In genomic region chr10:49179699-49180511, GRCh38 we compare ENCODE assay signal across 18 cellular contexts. TPM values are rescaled to one million over a fixed set of nuclear protein-coding genes. Genes with fewer than 3 reads are reported as not detected.
A peak's percentile ranks its signal among the peaks of the same experiment; 100 is the strongest.
DNase-seq lines count a peak whose midpoint lies in the region; ATAC-seq, FAIRE-seq and TF ChIP-seq lines count a peak whose summit lies in the region.
"Had no signal": no experiment of that assay in that cellular context is flagged by ENCODE, and none has a peak within 500 bp of the region (broad histone marks: within the 10 kb centered on the region; RNA-seq: fewer than 3 reads in every experiment).

No MANE protein-coding gene starts in this region.

- peaks cover 94% of the 10 kb centered on the region for H3K4me1 Mint-ChIP-seq in stimulated activated effector memory CD8-positive, alpha-beta T cell treated with anti-CD3 and anti-CD28 coated beads, Interleukin-12 subunit alpha, Interleukin-12 subunit beta, amount 100 ng/mL, for 72 hours

- CTCF ChIA-PET in GM12878 (lab: Yijun Ruan, JAX), result interaction anchor here (0.7 to 2.4 kb wide), 4 partner anchors 13 to 522 kb away, joined by 3 to 5 read pairs (median 4); no protein-coding TSS in a partner anchor

- TF ChIP-seq EP300 in GM12878 (IDR thresholded peaks at IDR 0.05; ENCODE audit: borderline replicate concordance in 1 of 2, control insufficient read depth in 1 of 2, low read depth in 2 of 2, low read length in 2 of 2), result no peak

- peak overlapping the region; percentile 62 for H3K4me2 ChIP-seq in GM12878 (ENCODE audit: control insufficient read depth, insufficient read depth)

- POLR2A ChIA-PET in GM12878 (lab: Charles Lee), result interaction anchor here (3.6 kb wide), 1 partner anchor 10 kb away, joined by 38 read pairs; the partner anchor contains the start of gene TMEM273

- peak; percentile 41 for FAIRE-seq in GM12878 (lab: Jason Lieb, UNC)

- intact Hi-C loops in GM12878 (cut with micrococcal nuclease; ENCODE audit: unreplicated experiment), result loop anchor here (5.0 to 10.0 kb wide), 3 partner anchors 128 to 495 kb away; partner anchors contain the start of gene WDFY4

- H3K9ac ChIP-seq in GM12878 (ENCODE audit: control insufficient read depth, insufficient read depth, low read length), result 0 out of 2 replicates have a peak overlapping the region, but pooled peaks have one; percentile 9

- no TSS peak for BruUV-seq in GM12878 (replicated peaks; lab: Mats Ljungman, UMichigan)

- TF ChIP-seq RAD21 in GM12878 (IDR thresholded peaks at IDR 0.05; ENCODE audit: insufficient read depth, low read depth, low read length), result no peak

- no peak overlapping the region for H3K4me3 ChIP-seq in GM12878
- H3K4me3 ChIP-seq: upper lobe of right lung had no signal

- peak overlapping the region; percentile 26 to 33 for H3K27ac Mint-ChIP-seq in activated naive CD4-positive, alpha-beta T cell treated with anti-CD3 and anti-CD28 coated beads, Interleukin-2, amount 50 U/mL, for 72 hours
- H3K27ac Mint-ChIP-seq in stimulated activated effector memory CD8-positive, alpha-beta T cell treated with anti-CD3 and anti-CD28 coated beads, Interleukin-12 subunit alpha, Interleukin-12 subunit beta, amount 100 ng/mL, for 72 hours, result peak overlapping the region; percentile 98
- H3K27ac Mint-ChIP-seq: progenitor cell of endocrine pancreas had no signal

- peak overlapping the region; percentile 55 for H2AFZ ChIP-seq in GM12878 (ENCODE audit: control insufficient read depth, low read depth, low read length)

- H4K20me1 ChIP-seq in GM12878 (ENCODE audit: control insufficient read depth, insufficient read depth), result no peaks in the 10 kb centered on the region

- H3K27me3 ChIP-seq in GM12878 (replicated peaks in 1 of 2; ENCODE audit: control insufficient read depth in 2 of 2, insufficient read depth in 2 of 2, low read length in 1 of 2), result no peaks in the 10 kb centered on the region
- H3K27me3 ChIP-seq: upper lobe of right lung had no signal

- H3K4me1 ChIP-seq in GM12878 (ENCODE audit: control insufficient read depth, insufficient read depth, low read length), result peaks cover 56% of the 10 kb centered on the region

- no peaks in the 10 kb centered on the region; a peak in 1 of 4 replicates for H3K36me3 ChIP-seq in GM12878 (ENCODE audit: control insufficient read depth in 2 of 2, insufficient read depth in 2 of 2, low read length in 1 of 2)
- H3K36me3 ChIP-seq: upper lobe of right lung had no signal

- TF ChIP-seq CTCF in GM12878 (IDR thresholded peaks at IDR 0.05 in 2 of 3, conservative IDR thresholded peaks at IDR 0.05 in 1 of 3; ENCODE audit: control insufficient read depth in 2 of 3, extremely low read depth in 1 of 3, insufficient read depth in 1 of 3, low read depth in 3 of 3, low read length in 3 of 3), result no peak

- no peak for DNase-seq in activated naive CD4-positive, alpha-beta T cell treated with anti-CD3 and anti-CD28 coated beads, Interleukin-2, amount 50 U/mL, for 72 hours (ENCODE audit: low spot score in 2 of 2)
- DNase-seq in activated naive CD4-positive, alpha-beta T cell (lab: John Stamatoyannopoulos, UW), result no peak
- DNase-seq in GM12878 (ENCODE audit: low read depth, low spot score), result no peak
- peak in 1 of 2 donors; percentile 76 for DNase-seq in stimulated activated effector memory CD8-positive, alpha-beta T cell treated with anti-CD3 and anti-CD28 coated beads, Interleukin-12 subunit alpha, Interleukin-12 subunit beta, amount 100 ng/mL, for 72 hours (ENCODE audit: low spot score in 2 of 2)
- DNase-seq: caudate nucleus; DMS53; IMR-90; NCI-H1092 treated with DMSO at 0.1 percent for 48 hours; stimulated activated CD4-positive, alpha-beta T cell treated with anti-CD3 and anti-CD28 coated beads, Interleukin-15, amount 100 ng/mL, for 24 hours; upper lobe of right lung had no signal

- H3K27ac ChIP-seq in GM12878 (ENCODE audit: control insufficient read depth, insufficient read depth), result peak overlapping the region; percentile 8; the same call in 1 of the 2 replicates
- H3K27ac ChIP-seq: upper lobe of right lung had no signal

- 27% methylated on average over 10 of the region's 10 CpGs for WGBS in GM12878 (ENCODE audit: insufficient coverage, insufficient replicate concordance, low lambda C conversion rate, missing lambda C conversion rate)

- H3K9me3 ChIP-seq in GM12878 (replicated peaks; ENCODE audit: control insufficient read depth, insufficient read depth, low read length), result no peaks in the 10 kb centered on the region
- H3K9me3 ChIP-seq: upper lobe of right lung had no signal

- SMC1A ChIA-PET in GM12878 (lab: Charles Lee; ENCODE audit: uncharacterized antibody, unreplicated experiment), result interaction anchor here (1.0 to 4.0 kb wide), 7 partner anchors 10 to 522 kb away, joined by 3 to 30 read pairs (median 4); partner anchors contain the start of gene TMEM273

- RAD21 ChIA-PET in GM12878 (lab: Charles Lee; ENCODE audit: unreplicated experiment), result interaction anchor here (0.7 to 1.9 kb wide), 6 partner anchors 9 to 420 kb away, joined by 3 to 12 read pairs (median 5); partner anchors contain the start of gene TMEM273

- in situ Hi-C loops in GM12878 (cut with MboI), result loop anchor here (10.0 to 25.0 kb wide), 2 partner anchors 515 to 1457 kb away; no protein-coding TSS in a partner anchor

- ATAC-seq in activated naive CD4-positive, alpha-beta T cell treated with anti-CD3 and anti-CD28 coated beads, Interleukin-2, amount 50 U/mL, for 72 hours, result peak in 1 of 2 donors; percentile 14
- ATAC-seq in HG02588 (IDR thresholded peaks at IDR 0.05; ENCODE audit: unreplicated experiment) (peak; percentile 24), GM12878 (peak; percentile 45), HG03159 (IDR thresholded peaks at IDR 0.05; ENCODE audit: unreplicated experiment) (no peak), GM19452 (IDR thresholded peaks at IDR 0.05; ENCODE audit: unreplicated experiment) (no peak), GM19455 (IDR thresholded peaks at IDR 0.05; ENCODE audit: unreplicated experiment) (no peak)
- peak; percentile 49 for ATAC-seq in stimulated activated effector memory CD8-positive, alpha-beta T cell treated with anti-CD3 and anti-CD28 coated beads, Interleukin-12 subunit alpha, Interleukin-12 subunit beta, amount 100 ng/mL, for 72 hours
- ATAC-seq: SK-N-SH treated with all-trans-retinoic acid at 6 μM for 48 hours, upper lobe of right lung had no signal

- H3K4me3 Mint-ChIP-seq in stimulated activated effector memory CD8-positive, alpha-beta T cell treated with anti-CD3 and anti-CD28 coated beads, Interleukin-12 subunit alpha, Interleukin-12 subunit beta, amount 100 ng/mL, for 72 hours, result peak overlapping the region; percentile 79

- no peaks in the 10 kb centered on the region; the same call in 1 of the 2 replicates for H3K79me2 ChIP-seq in GM12878 (ENCODE audit: control insufficient read depth, insufficient read depth, low read length)

- TF ChIP-seq POLR2A in GM12878 (IDR thresholded peaks at IDR 0.05; ENCODE audit: low read depth, low read length), result no peak

- H3K36me3 Mint-ChIP-seq in activated naive CD4-positive, alpha-beta T cell treated with anti-CD3 and anti-CD28 coated beads, Interleukin-2, amount 50 U/mL, for 72 hours, result no peaks in the 10 kb centered on the region
- peaks cover 100% of the 10 kb centered on the region for H3K36me3 Mint-ChIP-seq in stimulated activated effector memory CD8-positive, alpha-beta T cell treated with anti-CD3 and anti-CD28 coated beads, Interleukin-12 subunit alpha, Interleukin-12 subunit beta, amount 100 ng/mL, for 72 hours

- H3K9me3 Mint-ChIP-seq in activated naive CD4-positive, alpha-beta T cell treated with anti-CD3 and anti-CD28 coated beads, Interleukin-2, amount 50 U/mL, for 72 hours, result no peaks in the 10 kb centered on the region
- no peaks in the 10 kb centered on the region for H3K9me3 Mint-ChIP-seq in stimulated activated effector memory CD8-positive, alpha-beta T cell treated with anti-CD3 and anti-CD28 coated beads, Interleukin-12 subunit alpha, Interleukin-12 subunit beta, amount 100 ng/mL, for 72 hours

RNA-seq across cellular contexts. Expression of gene TMEM273, which starts 8.3 kb away (rescaled TPM):
- 1 to 10 TPM; 2.0 to 4.0 TPM for total RNA-seq in activated naive CD4-positive, alpha-beta T cell treated with anti-CD3 and anti-CD28 coated beads, Interleukin-2, amount 50 U/mL, for 72 hours
- 135 and 148 TPM in 2 replicates for total RNA-seq in GM12878 (2013; cell fraction: nucleolus; rRNA removed)
- 26.5 and 30.6 TPM in 2 replicates for total RNA-seq in GM12878 (2014; rRNA removed)
- total RNA-seq in GM12878 (2014; rRNA removed; fragmentation: Illumina TruSeq; extraction: Trizol), result 24.0 and 26.3 TPM in 2 replicates
- total RNA-seq in GM12878 (2021), result 20.9 and 23.5 TPM in 2 replicates
- polyA plus RNA-seq in GM12878 (2011; ENCODE audit: low read depth), result 8.9 TPM
- 46.3 and 47.3 TPM in 2 replicates for polyA plus RNA-seq in GM12878 (2011; rRNA removed)
- 45.0 and 51.2 TPM in 2 replicates for polyA plus RNA-seq in GM12878 (2011; cell fraction: cytosol; rRNA removed)
- 75.4 and 80.5 TPM in 2 replicates for polyA plus RNA-seq in GM12878 (2011; cell fraction: nucleus; rRNA removed)
- 7.0 and 8.7 TPM in 2 replicates for polyA plus RNA-seq in GM12878 (2012)
- polyA plus RNA-seq in GM12878 (2014; fragmentation: Illumina TruSeq; extraction: Trizol), result 35.6 and 41.3 TPM in 2 replicates
- polyA plus RNA-seq in GM12878 (2014; fragmentation: Nextera tagmentation; extraction: Ambion mirVana), result 10 to 100 TPM; 25.6 to 28.6 TPM
- 33.9 and 40.4 TPM in 2 replicates for polyA plus RNA-seq in GM12878 (2014; rRNA removed)
- polyA plus RNA-seq in GM12878 (2016; fragmentation: Nextera tagmentation; extraction: Ambion mirVana), result 10 to 100 TPM; 10.3 to 12.2 TPM
- 35.0 and 35.7 TPM in 2 replicates for polyA minus RNA-seq in GM12878 (2011; rRNA and poly(A)+ RNA removed)
- 6.0 and 6.5 TPM in 2 replicates for polyA minus RNA-seq in GM12878 (2011; cell fraction: cytosol; rRNA and poly(A)+ RNA removed)
- 13.5 and 14.6 TPM in 2 replicates for polyA minus RNA-seq in GM12878 (2011; cell fraction: nucleus; rRNA and poly(A)+ RNA removed)
- total RNA-seq: IMR-90, NCI-H460, progenitor cell of endocrine pancreas had no signal
- polyA plus RNA-seq: IMR-90 had no signal

RNA-seq across cellular contexts. Expression of gene FAM170B, which starts 46.1 kb away (rescaled TPM):
- total RNA-seq in activated naive CD4-positive, alpha-beta T cell treated with anti-CD3 and anti-CD28 coated beads, Interleukin-2, amount 50 U/mL, for 72 hours, result not detected
- total RNA-seq in GM12878 (2013; cell fraction: nucleolus; rRNA removed), result not detected in 2 replicates
- total RNA-seq in GM12878 (2014; rRNA removed), result not detected in 2 replicates
- not detected in 2 replicates for total RNA-seq in GM12878 (2014; rRNA removed; fragmentation: Illumina TruSeq; extraction: Trizol)
- total RNA-seq in GM12878 (2021), result not detected in 2 replicates
- not detected for polyA plus RNA-seq in GM12878 (2011; ENCODE audit: low read depth)
- polyA plus RNA-seq in GM12878 (2011; rRNA removed), result not detected in 2 replicates
- polyA plus RNA-seq in GM12878 (2011; cell fraction: cytosol; rRNA removed), result 0.10 TPM in 1 of 2 replicates, not detected in the other
- 0.15 TPM in 1 of 2 replicates, not detected in the other for polyA plus RNA-seq in GM12878 (2011; cell fraction: nucleus; rRNA removed)
- polyA plus RNA-seq in GM12878 (2012), result not detected in 2 replicates
- not detected in 2 replicates for polyA plus RNA-seq in GM12878 (2014; fragmentation: Illumina TruSeq; extraction: Trizol)
- polyA plus RNA-seq in GM12878 (2014; fragmentation: Nextera tagmentation; extraction: Ambion mirVana), result not detected
- not detected in 2 replicates for polyA plus RNA-seq in GM12878 (2014; rRNA removed)
- polyA plus RNA-seq in GM12878 (2016; fragmentation: Nextera tagmentation; extraction: Ambion mirVana), result not detected
- 0.36 TPM in 1 of 2 replicates, not detected in the other for polyA minus RNA-seq in GM12878 (2011; rRNA and poly(A)+ RNA removed)
- polyA minus RNA-seq in GM12878 (2011; cell fraction: cytosol; rRNA and poly(A)+ RNA removed), result not detected in 2 replicates
- not detected in 2 replicates for polyA minus RNA-seq in GM12878 (2011; cell fraction: nucleus; rRNA and poly(A)+ RNA removed)
- total RNA-seq: IMR-90, kidney epithelial cell, NCI-H460, progenitor cell of endocrine pancreas, upper lobe of right lung had no signal
- polyA plus RNA-seq: IMR-90 had no signal

Comparison
In these comparisons a context has a peak if more than half of its experiments do, and no peak if none do; other contexts are left out.
1. ATAC-seq: peak in HG02588 (single experiment), GM12878 (single experiment) and stimulated activated effector memory CD8-positive, alpha-beta T cell treated with anti-CD3 and anti-CD28 coated beads, Interleukin-12 subunit alpha, Interleukin-12 subunit beta, amount 100 ng/mL, for 72 hours (single experiment); none in HG03159 (single experiment), GM19452 (single experiment) and GM19455 (single experiment).
2. RNA of gene TMEM273, which starts 8.3 kb away (total RNA-seq): 20.9 to 148 TPM in GM12878; 2.0 to 4.0 TPM in activated naive CD4-positive, alpha-beta T cell treated with anti-CD3 and anti-CD28 coated beads, Interleukin-2, amount 50 U/mL, for 72 hours; every median in the first group is over 4 times any median in the second.